Comparison of ENCODE assay signal across 9 cellular contexts in the genomic region with DNA sequence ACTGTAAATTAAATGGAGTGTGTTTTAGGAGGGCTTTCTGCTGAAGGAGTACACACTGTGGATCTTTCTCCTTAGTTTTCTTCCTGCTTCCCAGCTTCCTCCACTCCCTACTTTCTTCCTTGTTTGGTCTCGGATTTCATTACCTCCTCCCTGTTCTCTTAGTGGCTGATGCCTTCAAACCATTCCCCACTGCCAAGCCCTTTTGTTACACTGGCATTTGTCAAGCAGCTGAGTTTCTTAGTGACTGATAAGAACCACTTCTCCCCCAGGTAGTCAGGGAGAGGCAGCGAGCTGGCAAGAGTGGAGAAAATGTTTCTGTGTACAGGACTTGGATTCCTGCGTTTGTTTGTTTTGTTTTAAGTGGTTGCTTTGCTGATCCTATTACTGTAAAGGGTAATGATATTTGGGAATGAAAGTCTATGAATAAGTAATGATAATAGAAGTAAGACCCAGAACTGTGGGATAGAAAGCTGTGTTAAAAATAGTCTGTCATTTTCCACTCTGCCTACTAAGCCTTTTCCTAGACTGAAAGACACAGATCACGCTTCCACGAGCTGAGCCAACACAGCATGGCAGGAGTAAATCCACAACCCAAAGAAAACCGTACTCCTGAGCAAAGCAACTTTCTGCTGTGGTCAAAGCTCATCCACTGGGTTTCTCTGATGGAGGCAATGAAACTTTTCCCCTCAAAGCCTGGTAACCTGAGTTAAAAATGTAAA. TPM values are rescaled to one million over a fixed set of nuclear protein-coding genes. Genes with fewer than 3 reads are reported as not detected.
A peak's percentile ranks its signal among the peaks of the same experiment; 100 is the strongest.
DNase-seq lines count a peak whose midpoint lies in the region; ATAC-seq, FAIRE-seq and TF ChIP-seq lines count a peak whose summit lies in the region.
"Had no signal": no experiment of that assay in that cellular context is flagged by ENCODE, and none has a peak within 500 bp of the region (broad histone marks: within the 10 kb centered on the region; RNA-seq: fewer than 3 reads in every experiment).

No MANE protein-coding gene starts in this region.

- H4K20me1 ChIP-seq in OCI-LY7 (ENCODE audit: insufficient read depth, low read length): no peaks in the 10 kb centered on the region

- H3K79me2 ChIP-seq in OCI-LY7 (ENCODE audit: insufficient read depth, low read depth, low read length): no peaks in the 10 kb centered on the region

- CTCF ChIA-PET in RWPE1 (lab: Yijun Ruan, JAX) (interaction anchor here (0.8 kb wide), 1 partner anchor 1812 kb away, joined by 3 read pairs; no protein-coding TSS in a partner anchor), OCI-LY7 (lab: Charles Lee; ENCODE audit: unreplicated experiment) (no interaction called here)

- BruUV-seq in OCI-LY7 (replicated peaks; lab: Mats Ljungman, UMichigan): no TSS peak

- H3K4me3 ChIP-seq in iPS-18a (ENCODE audit: low read length): peak overlapping the region; percentile 9
- no peak overlapping the region for H3K4me3 ChIP-seq in sigmoid colon
- no peak overlapping the region for H3K4me3 ChIP-seq in OCI-LY7 (ENCODE audit: low read depth, low read length, poor library complexity, severe bottlenecking)

- no peaks in the 10 kb centered on the region for H3K9me2 ChIP-seq in OCI-LY7 (ENCODE audit: insufficient read depth, low read length)

- H3K27ac ChIP-seq in RWPE1: no peak overlapping the region
- H3K27ac ChIP-seq in iPS-18a (ENCODE audit: low read length): no peak overlapping the region
- peak overlapping the region in 3 of 4 donors; percentile 65 to 70 (median 66) for H3K27ac ChIP-seq in sigmoid colon
- H3K27ac ChIP-seq in OCI-LY7 (ENCODE audit: low read depth, low read length, poor library complexity, severe bottlenecking): no peak overlapping the region

- 8 to 40% methylated on average over 6 of the region's 6 CpGs for WGBS in sigmoid colon, 2 donors

- H3K4me1 ChIP-seq in iPS-18a (ENCODE audit: control insufficient read depth, low read depth, low read length) (peaks cover 9% of the 10 kb centered on the region), sigmoid colon (peaks cover 0 to 23% (median 18%) of the 10 kb centered on the region in 4 donors), OCI-LY7 (ENCODE audit: insufficient read depth, low read length, poor library complexity, severe bottlenecking) (no peaks in the 10 kb centered on the region)

- no peak overlapping the region for H3K9ac ChIP-seq in iPS-18a (ENCODE audit: low read length)

- intact Hi-C loops in sigmoid colon (cut with DNase I): no loop called here
- intact Hi-C loops in OCI-LY7 (cut with micrococcal nuclease; ENCODE audit: unreplicated experiment): no loop called here

- in situ Hi-C loops in GM13977 (cut with MboI; ENCODE audit: low pct_unique_long_range_greater_than_20kb, low sequenced_read_pairs, unreplicated experiment): no loop called here

- POLR2A ChIA-PET in RWPE1 (lab: Yijun Ruan, JAX; ENCODE audit: low non-redundant PET) (no interaction called here), OCI-LY7 (lab: Charles Lee) (no interaction called here)

- TF ChIP-seq POLR2A in sigmoid colon (IDR thresholded peaks at IDR 0.05): no peak

- no peak for ATAC-seq in GM21447 (IDR thresholded peaks at IDR 0.05; ENCODE audit: unreplicated experiment)
- ATAC-seq: activated CD8-positive, alpha-beta T cell treated with anti-CD3 and anti-CD28 coated beads, Interleukin-2, amount 10 ng/mL, durations not matched to agents 7 days and 5 days had no signal

- TF ChIP-seq EP300 in sigmoid colon (IDR thresholded peaks at IDR 0.05): no peak

- TF ChIP-seq CTCF in RWPE1 (conservative IDR thresholded peaks at IDR 0.05; ENCODE audit: low read depth) (no peak), sigmoid colon (IDR thresholded peaks at IDR 0.05) (no peak), GM13977 (IDR thresholded peaks at IDR 0.05; ENCODE audit: extremely low read depth, insufficient read depth, missing control alignments) (no peak), OCI-LY7 (conservative IDR thresholded peaks at IDR 0.05; ENCODE audit: low read length) (no peak)

- no peak overlapping the region for H3K4me2 ChIP-seq in OCI-LY7 (ENCODE audit: low read length)

- H3K27me3 ChIP-seq in iPS-18a (ENCODE audit: control insufficient read depth, insufficient read depth, low read length) (no peaks in the 10 kb centered on the region), sigmoid colon (no peaks in the 10 kb centered on the region)

- H3K9me3 ChIP-seq in iPS-18a (ENCODE audit: control insufficient read depth, low read depth, low read length): no peaks in the 10 kb centered on the region
- no peaks in the 10 kb centered on the region for H3K9me3 ChIP-seq in sigmoid colon
- no peaks in the 10 kb centered on the region for H3K9me3 ChIP-seq in OCI-LY7 (ENCODE audit: low read length)

- DNase-seq in HTR-8/SVneo (ENCODE audit: insufficient read length, low spot score) (peak; percentile 51), RWPE1 (ENCODE audit: low spot score) (peak; percentile 11), sigmoid colon (no peak), GM13977 (ENCODE audit: low spot score) (no peak), OCI-LY7 (ENCODE audit: low spot score) (no peak)
- DNase-seq in activated effector memory CD4-positive, alpha-beta T cell treated with Interleukin-2 at 50 U/mL for 16 hours: no peak
- DNase-seq: activated CD8-positive, alpha-beta T cell treated with anti-CD3 and anti-CD28 coated beads, Interleukin-2, amount 10 ng/mL, durations not matched to agents 7 days and 5 days had no signal

- no peak overlapping the region for H2AFZ ChIP-seq in OCI-LY7 (ENCODE audit: low read length)

- H3K36me3 ChIP-seq in iPS-18a (ENCODE audit: control insufficient read depth, low read depth, low read length) (no peaks in the 10 kb centered on the region), sigmoid colon (no peaks in the 10 kb centered on the region), OCI-LY7 (ENCODE audit: insufficient read depth, low read length) (no peaks in the 10 kb centered on the region)

- peak; percentile 55 for FAIRE-seq in HTR-8/SVneo (lab: Jason Lieb, UNC)

RNA-seq across cellular contexts. Expression of a gene that starts 10.1 kb away (rescaled TPM):
- 10 to 100 TPM in 2 of 4 donors, 1 to 10 TPM in 2; 4.3 to 23.5 (median 12.1) TPM for total RNA-seq in sigmoid colon
- 1 to 10 TPM in 2 of 3 donors, under 1 TPM in 1; 0.60 to 1.9 (median 1.4) TPM for polyA plus RNA-seq in sigmoid colon
- total RNA-seq in OCI-LY7 (2014; rRNA removed; shearing (Covaris generic)): not detected in 2 replicates
- not detected in 2 replicates for total RNA-seq in OCI-LY7 (2022)
- total RNA-seq: activated CD8-positive, alpha-beta T cell treated with anti-CD3 and anti-CD28 coated beads, Interleukin-2, amount 10 ng/mL, durations not matched to agents 7 days and 5 days had no signal

Comparison
In these comparisons a context has a peak if more than half of its experiments do, and no peak if none do; other contexts are left out.
1. DNase-seq: peak in HTR-8/SVneo (single experiment) and RWPE1 (single experiment); none in sigmoid colon (single experiment), activated effector memory CD4-positive, alpha-beta T cell treated with Interleukin-2 at 50 U/mL for 16 hours (single experiment), GM13977 (single experiment) and OCI-LY7 (single experiment).
2. H3K27ac ChIP-seq: peak in sigmoid colon (3 of 4); none in RWPE1 (single experiment), iPS-18a (single experiment) and OCI-LY7 (single experiment).
3. RNA of a gene that starts 10.1 kb away (total RNA-seq): 4.3 to 23.5 TPM in sigmoid colon; not detected in OCI-LY7; every median in the first group is over 4 times any median in the second.